In the genomic region with DNA sequence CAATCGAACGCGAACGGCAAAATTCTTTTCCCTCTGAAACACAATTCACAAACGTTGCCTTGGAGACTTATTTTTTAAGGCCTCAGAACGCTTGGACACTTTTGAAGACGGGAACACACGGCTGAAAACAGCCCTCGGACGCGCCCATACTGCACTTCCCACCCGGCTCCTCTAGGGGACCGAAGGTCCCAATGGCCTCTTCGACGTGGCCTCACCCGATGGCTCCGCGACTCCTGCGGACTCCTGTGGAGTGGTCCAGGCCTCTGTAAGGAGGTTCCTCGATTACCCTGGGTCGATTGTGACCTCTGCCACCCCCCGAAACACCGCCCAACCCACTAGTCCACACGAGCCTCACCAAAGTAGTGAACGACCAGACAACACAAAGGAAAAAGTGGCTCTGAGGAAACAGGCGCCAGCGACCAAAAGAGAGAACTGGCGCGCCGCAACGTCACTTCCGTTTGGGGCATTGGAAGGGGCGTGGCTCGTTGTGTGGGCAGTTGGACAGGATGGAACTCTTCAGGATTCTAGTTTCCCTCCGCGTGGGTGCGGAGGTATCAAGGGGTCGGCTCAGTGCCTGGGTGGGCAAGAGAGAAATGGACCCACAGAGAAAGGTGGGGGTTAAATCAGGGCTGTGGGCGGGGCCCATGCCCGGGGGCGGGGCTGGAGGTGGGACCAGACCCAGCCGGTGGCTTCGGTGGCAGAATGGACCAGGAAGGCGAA, we compare ENCODE assay signal across 8 cellular contexts. TPM values are rescaled to one million over a fixed set of nuclear protein-coding genes. Genes with fewer than 3 reads are reported as not detected.
DNase-seq lines count a peak whose midpoint lies in the region; ATAC-seq and TF ChIP-seq lines count a peak whose summit lies in the region.

ZNF560 (minus strand) TSS at position 434 of the 720 bp plus-strand sequence. CDS start 23,303 bp downstream, outside the sequence.

- no peak for TF ChIP-seq CTCF in epithelial cell of esophagus (IDR thresholded peaks at IDR 0.05; ENCODE audit: insufficient read depth, low read depth, low read length, missing control alignments)

- peaks cover 11% of the 10 kb centered on the region for H3K9me3 Mint-ChIP-seq in stimulated activated effector memory CD8-positive, alpha-beta T cell treated with anti-CD3 and anti-CD28 coated beads, Interleukin-12 subunit alpha, Interleukin-12 subunit beta, amount 100 ng/mL, for 72 hours

- H3K36me3 Mint-ChIP-seq in stimulated activated effector memory CD8-positive, alpha-beta T cell treated with anti-CD3 and anti-CD28 coated beads, Interleukin-12 subunit alpha, Interleukin-12 subunit beta, amount 100 ng/mL, for 72 hours: peaks cover 5% of the 10 kb centered on the region

- ATAC-seq in stimulated activated effector memory CD8-positive, alpha-beta T cell treated with anti-CD3 and anti-CD28 coated beads, Interleukin-12 subunit alpha, Interleukin-12 subunit beta, amount 100 ng/mL, for 72 hours: no peak
- ATAC-seq in GM18519 (IDR thresholded peaks at IDR 0.05; ENCODE audit: low FRiP score, unreplicated experiment): no peak

- peak within 1 kb of the TSS; percentile 28 for H3K4me3 Mint-ChIP-seq in stimulated activated effector memory CD8-positive, alpha-beta T cell treated with anti-CD3 and anti-CD28 coated beads, Interleukin-12 subunit alpha, Interleukin-12 subunit beta, amount 100 ng/mL, for 72 hours

- peaks cover 7% of the 10 kb centered on the region for H3K4me1 Mint-ChIP-seq in stimulated activated effector memory CD8-positive, alpha-beta T cell treated with anti-CD3 and anti-CD28 coated beads, Interleukin-12 subunit alpha, Interleukin-12 subunit beta, amount 100 ng/mL, for 72 hours

- H3K4me3 ChIP-seq in epithelial cell of esophagus (ENCODE audit: low read length): peak within 1 kb of the TSS; percentile 4

- no peak within 1 kb of the TSS for H3K27ac Mint-ChIP-seq in stimulated activated effector memory CD8-positive, alpha-beta T cell treated with anti-CD3 and anti-CD28 coated beads, Interleukin-12 subunit alpha, Interleukin-12 subunit beta, amount 100 ng/mL, for 72 hours

- DNase-seq in activated T-cell treated with anti-CD3 and anti-CD28 coated beads for 48 hours (ENCODE audit: low read depth) (peak; percentile 3), RPMI7951 (ENCODE audit: low read depth) (peak; percentile 82), epithelial cell of esophagus (ENCODE audit: low read depth) (peak; percentile 4), NCI-H1092 treated with DMSO at 0.1 percent for 48 hours (lab: John Stamatoyannopoulos, UW) (no peak), NCI-H2227 (lab: John Stamatoyannopoulos, UW; ENCODE audit: unreplicated experiment) (no peak)
- DNase-seq in activated T-cell treated with anti-CD3 and anti-CD28 coated beads, Interleukin-2, amount 50 U/mL, for 1 hour: no peak
- peak in 1 of 2 donors; percentile 51 for DNase-seq in stimulated activated effector memory CD8-positive, alpha-beta T cell treated with anti-CD3 and anti-CD28 coated beads, Interleukin-12 subunit alpha, Interleukin-12 subunit beta, amount 100 ng/mL, for 72 hours (ENCODE audit: low spot score in 2 of 2)

RNA-seq across cellular contexts. Expression of gene ZNF560, which starts in this region (rescaled TPM):
- 3.1 and 4.2 TPM in 2 replicates for total RNA-seq in RPMI7951 (2014; rRNA removed; shearing (Covaris generic))

Comparison
In these comparisons a context has a peak if more than half of its experiments do, and no peak if none do; other contexts are left out.
1. DNase-seq: peak in activated T-cell treated with anti-CD3 and anti-CD28 coated beads for 48 hours (single experiment), RPMI7951 (single experiment) and epithelial cell of esophagus (single experiment); none in activated T-cell treated with anti-CD3 and anti-CD28 coated beads, Interleukin-2, amount 50 U/mL, for 1 hour (single experiment), NCI-H1092 treated with DMSO at 0.1 percent for 48 hours (single experiment) and NCI-H2227 (single experiment).